In genomic region chr5:75331095-75332090, GRCh38 we compare ENCODE assay signal across 22 cellular contexts. TPM values are rescaled to one million over a fixed set of nuclear protein-coding genes. Genes with fewer than 3 reads are reported as not detected.
DNase-seq lines count a peak whose midpoint lies in the region; ATAC-seq and TF ChIP-seq lines count a peak whose summit lies in the region.
"Had no signal": no experiment of that assay in that cellular context is flagged by ENCODE, and none has a peak within 500 bp of the region (broad histone marks: within the 10 kb centered on the region; RNA-seq: fewer than 3 reads in every experiment).

No MANE protein-coding gene starts in this region.

- no peaks in the 10 kb centered on the region for H3K9me3 Mint-ChIP-seq in activated naive CD4-positive, alpha-beta T cell treated with anti-CD3 and anti-CD28 coated beads, Interleukin-2, amount 10 ng/mL, durations not matched to agents 7 days and 5 days
- H3K9me3 Mint-ChIP-seq: activated naive CD4-positive, alpha-beta T cell treated with anti-CD3 and anti-CD28 coated beads, Interleukin-2, amount 50 U/mL, for 24 hours; nephron had no signal

- H3K9me2 ChIP-seq in SK-N-SH: no peaks in the 10 kb centered on the region

- TF ChIP-seq EP300 in SK-N-SH (IDR thresholded peaks at IDR 0.05; ENCODE audit: borderline replicate concordance in 1 of 2, low read depth in 1 of 2, low read length in 1 of 2): no peak

- POLR2A ChIA-PET in SK-N-SH (lab: Yijun Ruan, JAX): no interaction called here

- TF ChIP-seq RAD21 in SK-N-SH (IDR thresholded peaks at IDR 0.05; ENCODE audit: low read length): no peak

- no peak for TF ChIP-seq POLR2A in thyroid gland (IDR thresholded peaks at IDR 0.05)

- H2AFZ ChIP-seq in SK-N-SH (ENCODE audit: low read depth): 0 out of 2 replicates have a peak overlapping the region, but pooled peaks have one; percentile 59

- no peaks in the 10 kb centered on the region for H3K36me3 ChIP-seq in SK-N-SH (replicated peaks in 1 of 2; ENCODE audit: control insufficient read depth in 1 of 2, insufficient read depth in 2 of 2, low read length in 1 of 2)
- no peaks in the 10 kb centered on the region for H3K36me3 ChIP-seq in thyroid gland
- H3K36me3 ChIP-seq: right atrium auricular region, suprapubic skin had no signal

- H3K4me3 ChIP-seq in SK-N-SH (ENCODE audit: low read depth in 2 of 2, low read length in 1 of 2): no peak overlapping the region
- H3K4me3 ChIP-seq in epithelial cell of esophagus (ENCODE audit: low read length): no peak overlapping the region
- H3K4me3 ChIP-seq in thyroid gland (replicated peaks in 1 of 3): no peak overlapping the region
- H3K4me3 ChIP-seq: lung, right atrium auricular region, suprapubic skin had no signal

- H3K9me3 ChIP-seq in SK-N-SH (no peaks in the 10 kb centered on the region), thyroid gland (no peaks in the 10 kb centered on the region)
- H3K9me3 ChIP-seq: right atrium auricular region, suprapubic skin had no signal

- no peak for DNase-seq in SK-N-SH
- DNase-seq in NCI-H526 treated with DMSO at 0.1 percent for 48 hours (lab: John Stamatoyannopoulos, UW): peak; percentile 47
- no peak for DNase-seq in epithelial cell of esophagus (ENCODE audit: low read depth)
- DNase-seq in thyroid gland: no peak
- no peak for DNase-seq in stimulated activated naive CD8-positive, alpha-beta T cell treated with anti-CD3 and anti-CD28 coated beads, Interleukin-15, Interleukin-2, amounts not matched to agents 100 U/mL and 50 U/mL, for 24 hours
- DNase-seq in activated naive CD4-positive, alpha-beta T cell treated with anti-CD3 and anti-CD28 coated beads, Interleukin-2, amount 10 ng/mL, durations not matched to agents 7 days and 5 days: no peak
- DNase-seq: activated CD4-positive, CD25-positive, alpha-beta regulatory T cell treated with anti-CD3 and anti-CD28 coated beads, Interleukin-2, amount 50 U/mL, for 72 hours; activated CD8-positive, alpha-beta memory T cell treated with anti-CD3 and anti-CD28 coated beads, Interleukin-2, amount 50 U/mL, for 4 hours; COR-L47; NCI-H2081; NCI-H774; RPMI8226; stimulated activated CD4-positive, alpha-beta T cell treated with anti-CD3 and anti-CD28 coated beads, Interleukin-2, amount 100 ng/mL, for 24 hours; T-helper 17 cell had no signal

- H3K4me1 ChIP-seq in SK-N-SH (ENCODE audit: control insufficient read depth in 1 of 2, insufficient read depth in 2 of 2, low read depth in 1 of 2, low read length in 1 of 2) (no peaks in the 10 kb centered on the region; a peak in 1 of 4 replicates), thyroid gland (peaks cover 0 to 5% of the 10 kb centered on the region in 2 donors)

- no peaks in the 10 kb centered on the region for H3K36me3 Mint-ChIP-seq in activated naive CD4-positive, alpha-beta T cell treated with anti-CD3 and anti-CD28 coated beads, Interleukin-2, amount 10 ng/mL, durations not matched to agents 7 days and 5 days
- H3K36me3 Mint-ChIP-seq: activated naive CD4-positive, alpha-beta T cell treated with anti-CD3 and anti-CD28 coated beads, Interleukin-2, amount 50 U/mL, for 24 hours; brain had no signal

- TF ChIP-seq CTCF in SK-N-SH (IDR thresholded peaks at IDR 0.05): no peak; the same call in 1 of the 2 replicates
- TF ChIP-seq CTCF in epithelial cell of esophagus (IDR thresholded peaks at IDR 0.05; ENCODE audit: insufficient read depth, low read depth, low read length, missing control alignments): peak; percentile 25
- TF ChIP-seq CTCF in thyroid gland (IDR thresholded peaks at IDR 0.05): no peak

- H3K4me2 ChIP-seq in SK-N-SH: no peak overlapping the region

- H3K4me1 Mint-ChIP-seq in activated naive CD4-positive, alpha-beta T cell treated with anti-CD3 and anti-CD28 coated beads, Interleukin-2, amount 10 ng/mL, durations not matched to agents 7 days and 5 days: no peaks in the 10 kb centered on the region
- H3K4me1 Mint-ChIP-seq: activated naive CD4-positive, alpha-beta T cell treated with anti-CD3 and anti-CD28 coated beads, Interleukin-2, amount 50 U/mL, for 24 hours; brain; nephron; T-helper 17 cell had no signal

- H3K27ac ChIP-seq in SK-N-SH (ENCODE audit: low read depth in 2 of 2, low read length in 1 of 2) (no peak overlapping the region), thyroid gland (no peak overlapping the region)
- H3K27ac ChIP-seq: right atrium auricular region, suprapubic skin had no signal

- no peak overlapping the region for H3K9ac ChIP-seq in SK-N-SH

- no peaks in the 10 kb centered on the region for H3K27me3 ChIP-seq in SK-N-SH (ENCODE audit: insufficient read depth)
- H3K27me3 ChIP-seq in thyroid gland: no peaks in the 10 kb centered on the region
- H3K27me3 ChIP-seq: right atrium auricular region, suprapubic skin had no signal

- peaks cover 7% of the 10 kb centered on the region for H3F3A ChIP-seq in SK-N-SH (replicated peaks; ENCODE audit: insufficient read depth)

- ATAC-seq in SK-N-SH treated with all-trans-retinoic acid at 6 μM for 48 hours (no peak), GM19035 (IDR thresholded peaks at IDR 0.05; ENCODE audit: unreplicated experiment) (no peak)
- ATAC-seq in stimulated activated naive CD8-positive, alpha-beta T cell treated with anti-CD3 and anti-CD28 coated beads, Interleukin-15, Interleukin-2, amounts not matched to agents 100 U/mL and 50 U/mL, for 24 hours: no peak
- ATAC-seq: T-helper 17 cell had no signal

- no peaks in the 10 kb centered on the region for H4K20me1 ChIP-seq in SK-N-SH (ENCODE audit: insufficient read depth)

- H3K27me3 Mint-ChIP-seq in activated naive CD4-positive, alpha-beta T cell treated with anti-CD3 and anti-CD28 coated beads, Interleukin-2, amount 10 ng/mL, durations not matched to agents 7 days and 5 days: peaks cover 7% of the 10 kb centered on the region
- H3K27me3 Mint-ChIP-seq: activated naive CD4-positive, alpha-beta T cell treated with anti-CD3 and anti-CD28 coated beads, Interleukin-2, amount 50 U/mL, for 24 hours had no signal

- CTCF ChIA-PET in SK-N-SH (lab: Yijun Ruan, JAX): interaction anchor here (0.6 to 1.2 kb wide), 3 partner anchors 7 to 51 kb away, joined by 3 to 6 read pairs (median 3); no protein-coding TSS in a partner anchor
- CTCF ChIA-PET in activated naive CD4-positive, alpha-beta T cell treated with anti-CD3 and anti-CD28 coated beads, Interleukin-2, amount 10 ng/mL, durations not matched to agents 7 days and 5 days (lab: Charles Lee): interaction anchor here (1.1 kb wide), 1 partner anchor 40 kb away, joined by 4 read pairs; no protein-coding TSS in a partner anchor

- H3K79me2 ChIP-seq in SK-N-SH (ENCODE audit: insufficient read depth): no peaks in the 10 kb centered on the region

- no peak overlapping the region for H3K4me3 Mint-ChIP-seq in activated naive CD4-positive, alpha-beta T cell treated with anti-CD3 and anti-CD28 coated beads, Interleukin-2, amount 10 ng/mL, durations not matched to agents 7 days and 5 days
- H3K4me3 Mint-ChIP-seq: activated naive CD4-positive, alpha-beta T cell treated with anti-CD3 and anti-CD28 coated beads, Interleukin-2, amount 50 U/mL, for 24 hours; brain; nephron; T-helper 17 cell had no signal

- intact Hi-C loops in thyroid gland (cut with DNase I): loop anchor here (10.0 kb wide), 1 partner anchor 353 kb away; no protein-coding TSS in a partner anchor

- WGBS in SK-N-SH (ENCODE audit: low lambda C conversion rate): 64% methylated on average over 4 of the region's 4 CpGs
- WGBS in thyroid gland, 2 donors: 66 to 68% methylated on average over 4 of the region's 4 CpGs

- H3K27ac Mint-ChIP-seq in activated naive CD4-positive, alpha-beta T cell treated with anti-CD3 and anti-CD28 coated beads, Interleukin-2, amount 10 ng/mL, durations not matched to agents 7 days and 5 days: no peak overlapping the region
- H3K27ac Mint-ChIP-seq: activated naive CD4-positive, alpha-beta T cell treated with anti-CD3 and anti-CD28 coated beads, Interleukin-2, amount 50 U/mL, for 24 hours; nephron; T-helper 17 cell had no signal

TF ChIP-seq in SK-N-SH, 30 proteins besides CTCF, POLR2A, EP300 and RAD21 (continues in another document):
- TF ChIP-seq ELF1 (IDR thresholded peaks at IDR 0.05) (no peak), GABPA (IDR thresholded peaks at IDR 0.05; ENCODE audit: low read depth) (no peak), YY1 (IDR thresholded peaks at IDR 0.05; ENCODE audit: low read depth) (no peak), SMC3 (IDR thresholded peaks at IDR 0.05; ENCODE audit: low read depth, low read length) (no peak), USF1 (IDR thresholded peaks at IDR 0.05; ENCODE audit: borderline replicate concordance, low read depth) (no peak), NFIC (IDR thresholded peaks at IDR 0.05; ENCODE audit: borderline replicate concordance) (no peak)
- TF ChIP-seq, protein P1, sequence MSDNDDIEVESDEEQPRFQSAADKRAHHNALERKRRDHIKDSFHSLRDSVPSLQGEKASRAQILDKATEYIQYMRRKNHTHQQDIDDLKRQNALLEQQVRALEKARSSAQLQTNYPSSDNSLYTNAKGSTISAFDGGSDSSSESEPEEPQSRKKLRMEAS (IDR thresholded peaks at IDR 0.05; ENCODE audit: low read depth): no peak

TF ChIP-seq in SK-N-SH treated with all-trans-retinoic acid at 6 μM for 48 hours, 23 proteins besides CTCF, POLR2A, EP300 and RAD21 (continues in another document):
- TF ChIP-seq BACH2 (CRISPR knock-in tag; IDR thresholded peaks at IDR 0.05; ENCODE audit: borderline replicate concordance): no peak
- TF ChIP-seq ISL1 (CRISPR knock-in tag; IDR thresholded peaks at IDR 0.05): no peak
- TF ChIP-seq, protein P2, sequence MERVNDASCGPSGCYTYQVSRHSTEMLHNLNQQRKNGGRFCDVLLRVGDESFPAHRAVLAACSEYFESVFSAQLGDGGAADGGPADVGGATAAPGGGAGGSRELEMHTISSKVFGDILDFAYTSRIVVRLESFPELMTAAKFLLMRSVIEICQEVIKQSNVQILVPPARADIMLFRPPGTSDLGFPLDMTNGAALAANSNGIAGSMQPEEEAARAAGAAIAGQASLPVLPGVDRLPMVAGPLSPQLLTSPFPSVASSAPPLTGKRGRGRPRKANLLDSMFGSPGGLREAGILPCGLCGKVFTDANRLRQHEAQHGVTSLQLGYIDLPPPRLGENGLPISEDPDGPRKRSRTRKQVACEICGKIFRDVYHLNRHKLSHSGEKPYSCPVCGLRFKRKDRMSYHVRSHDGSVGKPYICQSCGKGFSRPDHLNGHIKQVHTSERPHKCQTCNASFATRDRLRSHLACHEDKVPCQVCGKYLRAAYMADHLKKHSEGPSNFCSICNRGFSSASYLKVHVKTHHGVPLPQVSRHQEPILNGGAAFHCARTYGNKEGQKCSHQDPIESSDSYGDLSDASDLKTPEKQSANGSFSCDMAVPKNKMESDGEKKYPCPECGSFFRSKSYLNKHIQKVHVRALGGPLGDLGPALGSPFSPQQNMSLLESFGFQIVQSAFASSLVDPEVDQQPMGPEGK (CRISPR knock-in tag; IDR thresholded peaks at IDR 0.05; ENCODE audit: borderline replicate concordance): no peak
- TF ChIP-seq TCF4 (CRISPR knock-in tag; IDR thresholded peaks at IDR 0.05; ENCODE audit: borderline replicate concordance): no peak
- no peak for TF ChIP-seq ZNF70 (CRISPR knock-in tag; IDR thresholded peaks at IDR 0.05)
- TF ChIP-seq ZC3H10 (CRISPR knock-in tag; IDR thresholded peaks at IDR 0.05): no peak

RNA-seq across cellular contexts. Expression of gene HMGCR, which starts 5.6 kb away (rescaled TPM):
- 8.2 and 11.0 TPM in 2 replicates for polyA plus RNA-seq in SK-N-SH (2012; rRNA removed)
- polyA plus RNA-seq in SK-N-SH (2012; cell fraction: cytosol; rRNA removed): 11.1 and 11.2 TPM in 2 replicates
- 9.2 and 25.1 TPM in 2 replicates for polyA plus RNA-seq in SK-N-SH (2012; cell fraction: nucleus; rRNA removed)
- 10 to 100 TPM; 30.2 to 56.2 (median 42.5) TPM for total RNA-seq in thyroid gland
